Comparison of ENCODE assay signal across 1 cellular context in genomic region chr6:3052481-3053230, GRCh38.
TF ChIP-seq lines count a peak whose summit lies in the region.

No MANE protein-coding gene starts in this region.

TF ChIP-seq in K562, 482 proteins besides CTCF, POLR2A, EP300 and RAD21 (continues in another document):
- TF ChIP-seq MCM2 (IDR thresholded peaks at IDR 0.05; ENCODE audit: low read depth) (no peak), CHD4 (IDR thresholded peaks at IDR 0.05; ENCODE audit: insufficient read depth, insufficient replicate concordance, low read depth, low read length, poor library complexity, severe bottlenecking) (no peak), PHB (CRISPR knock-in tag; IDR thresholded peaks at IDR 0.05) (no peak), RBBP5 (IDR thresholded peaks at IDR 0.05; ENCODE audit: borderline replicate concordance, insufficient read depth, low read length, poor library complexity, severe bottlenecking) (no peak), EZH2 (IDR thresholded peaks at IDR 0.05; ENCODE audit: borderline replicate concordance, low read depth, low read length) (no peak), BRD9 (IDR thresholded peaks at IDR 0.05; ENCODE audit: low read depth, partially characterized antibody) (no peak), ZNF444 (CRISPR knock-in tag; IDR thresholded peaks at IDR 0.05) (no peak), ELF4 (CRISPR knock-in tag; IDR thresholded peaks at IDR 0.05) (0 out of 2 replicates have a peak, but pooled peaks have one; percentile 20), NELFE (IDR thresholded peaks at IDR 0.05; ENCODE audit: insufficient read depth, insufficient read length) (no peak), SMARCB1 (IDR thresholded peaks at IDR 0.05; ENCODE audit: insufficient read length, low read depth) (no peak), ZNF224 (CRISPR knock-in tag; IDR thresholded peaks at IDR 0.05) (no peak), TCF7L2 (IDR thresholded peaks at IDR 0.05; ENCODE audit: low read depth, low read length) (no peak), HCFC1 (IDR thresholded peaks at IDR 0.05; ENCODE audit: low read depth, low read length) (no peak), PCBP2 (IDR thresholded peaks at IDR 0.05; ENCODE audit: low read depth, low read length, poor library complexity, severe bottlenecking) (no peak), NFATC3 (IDR thresholded peaks at IDR 0.05) (no peak), USF2 (CRISPR knock-in tag; IDR thresholded peaks at IDR 0.05) (no peak), KDM1A (IDR thresholded peaks at IDR 0.05) (0 out of 4 replicates have a peak, but pooled peaks have one; percentile 23 to 28), ETS1 (conservative IDR thresholded peaks at IDR 0.05; ENCODE audit: control insufficient read depth, low read depth, low read length) (no peak), MCM3 (IDR thresholded peaks at IDR 0.05) (no peak), AFF4 (CRISPR knock-in tag; IDR thresholded peaks at IDR 0.05) (no peak), LCOR (CRISPR knock-in tag; IDR thresholded peaks at IDR 0.05) (no peak), CSDE1 (IDR thresholded peaks at IDR 0.05) (no peak), XRCC5 (IDR thresholded peaks at IDR 0.05; ENCODE audit: low read depth, low read length) (no peak), KDM2B (CRISPR knock-in tag; IDR thresholded peaks at IDR 0.05) (no peak), FOXP1 (CRISPR knock-in tag; IDR thresholded peaks at IDR 0.05) (no peak), SRSF1 (IDR thresholded peaks at IDR 0.05; ENCODE audit: low read depth, low read length) (no peak), PTTG1 (tag; IDR thresholded peaks at IDR 0.05; ENCODE audit: low read depth) (no peak), JUND (IDR thresholded peaks at IDR 0.05; ENCODE audit: borderline replicate concordance, low read depth, low read length) (peak; percentile 25; the same call in 1 of the 2 replicates), JUND (tag; IDR thresholded peaks at IDR 0.05; ENCODE audit: borderline replicate concordance, low read depth, low read length) (no peak), NR2C1 (IDR thresholded peaks at IDR 0.05) (peak; percentile 87), NR2C1 (tag; IDR thresholded peaks at IDR 0.05) (peak; percentile 86), ZC3H11A (IDR thresholded peaks at IDR 0.05; ENCODE audit: low read depth, low read length) (no peak), U2AF1 (optimal IDR thresholded peaks at IDR 0.05; ENCODE audit: low read depth, low read length) (no peak), FOXA1 (IDR thresholded peaks at IDR 0.05; ENCODE audit: borderline replicate concordance) (no peak), ZNF318 (IDR thresholded peaks at IDR 0.05; ENCODE audit: borderline replicate concordance in 1 of 2, low read depth in 1 of 2) (no peak), NR2C2 (CRISPR knock-in tag; IDR thresholded peaks at IDR 0.05) (peak; percentile 22), NR2C2 (tag; IDR thresholded peaks at IDR 0.05) (peak; percentile 90), DPF2 (IDR thresholded peaks at IDR 0.05) (peak; percentile 7; the same call in 1 of the 2 replicates), MAFG (tag; conservative IDR thresholded peaks at IDR 0.05) (no peak), FUS (optimal IDR thresholded peaks at IDR 0.05; ENCODE audit: low read depth, low read length) (no peak), HDAC1 (IDR thresholded peaks at IDR 0.05) (no peak)
- TF ChIP-seq, protein P1, sequence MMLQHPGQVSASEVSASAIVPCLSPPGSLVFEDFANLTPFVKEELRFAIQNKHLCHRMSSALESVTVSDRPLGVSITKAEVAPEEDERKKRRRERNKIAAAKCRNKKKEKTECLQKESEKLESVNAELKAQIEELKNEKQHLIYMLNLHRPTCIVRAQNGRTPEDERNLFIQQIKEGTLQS (IDR thresholded peaks at IDR 0.05) = peak; percentile 78
- TF ChIP-seq, protein P1 (CRISPR knock-in tag; conservative IDR thresholded peaks at IDR 0.05) = no peak
- TF ChIP-seq, protein P2, sequence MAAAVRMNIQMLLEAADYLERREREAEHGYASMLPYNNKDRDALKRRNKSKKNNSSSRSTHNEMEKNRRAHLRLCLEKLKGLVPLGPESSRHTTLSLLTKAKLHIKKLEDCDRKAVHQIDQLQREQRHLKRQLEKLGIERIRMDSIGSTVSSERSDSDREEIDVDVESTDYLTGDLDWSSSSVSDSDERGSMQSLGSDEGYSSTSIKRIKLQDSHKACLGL (CRISPR knock-in tag; IDR thresholded peaks at IDR 0.05; ENCODE audit: borderline replicate concordance, poor library complexity, severe bottlenecking) = no peak
- TF ChIP-seq, protein P3, sequence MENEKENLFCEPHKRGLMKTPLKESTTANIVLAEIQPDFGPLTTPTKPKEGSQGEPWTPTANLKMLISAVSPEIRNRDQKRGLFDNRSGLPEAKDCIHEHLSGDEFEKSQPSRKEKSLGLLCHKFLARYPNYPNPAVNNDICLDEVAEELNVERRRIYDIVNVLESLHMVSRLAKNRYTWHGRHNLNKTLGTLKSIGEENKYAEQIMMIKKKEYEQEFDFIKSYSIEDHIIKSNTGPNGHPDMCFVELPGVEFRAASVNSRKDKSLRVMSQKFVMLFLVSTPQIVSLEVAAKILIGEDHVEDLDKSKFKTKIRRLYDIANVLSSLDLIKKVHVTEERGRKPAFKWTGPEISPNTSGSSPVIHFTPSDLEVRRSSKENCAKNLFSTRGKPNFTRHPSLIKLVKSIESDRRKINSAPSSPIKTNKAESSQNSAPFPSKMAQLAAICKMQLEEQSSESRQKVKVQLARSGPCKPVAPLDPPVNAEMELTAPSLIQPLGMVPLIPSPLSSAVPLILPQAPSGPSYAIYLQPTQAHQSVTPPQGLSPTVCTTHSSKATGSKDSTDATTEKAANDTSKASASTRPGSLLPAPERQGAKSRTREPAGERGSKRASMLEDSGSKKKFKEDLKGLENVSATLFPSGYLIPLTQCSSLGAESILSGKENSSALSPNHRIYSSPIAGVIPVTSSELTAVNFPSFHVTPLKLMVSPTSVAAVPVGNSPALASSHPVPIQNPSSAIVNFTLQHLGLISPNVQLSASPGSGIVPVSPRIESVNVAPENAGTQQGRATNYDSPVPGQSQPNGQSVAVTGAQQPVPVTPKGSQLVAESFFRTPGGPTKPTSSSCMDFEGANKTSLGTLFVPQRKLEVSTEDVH (IDR thresholded peaks at IDR 0.05; ENCODE audit: low read depth, partially characterized antibody) = no peak
